ENCODE assay signal across 1 cellular context in genomic region chr12:132710422-132711168, GRCh38.
A peak's percentile ranks its signal among the peaks of the same experiment; 100 is the strongest.
TF ChIP-seq lines count a peak whose summit lies in the region.

PGAM5 (plus strand) TSS chr12:132710842; CDS start chr12:132710877, 35 bp downstream.

TF ChIP-seq in HepG2, 621 proteins besides CTCF, POLR2A, EP300 and RAD21 (continued from another document and continues in another):
- TF ChIP-seq, protein P1, sequence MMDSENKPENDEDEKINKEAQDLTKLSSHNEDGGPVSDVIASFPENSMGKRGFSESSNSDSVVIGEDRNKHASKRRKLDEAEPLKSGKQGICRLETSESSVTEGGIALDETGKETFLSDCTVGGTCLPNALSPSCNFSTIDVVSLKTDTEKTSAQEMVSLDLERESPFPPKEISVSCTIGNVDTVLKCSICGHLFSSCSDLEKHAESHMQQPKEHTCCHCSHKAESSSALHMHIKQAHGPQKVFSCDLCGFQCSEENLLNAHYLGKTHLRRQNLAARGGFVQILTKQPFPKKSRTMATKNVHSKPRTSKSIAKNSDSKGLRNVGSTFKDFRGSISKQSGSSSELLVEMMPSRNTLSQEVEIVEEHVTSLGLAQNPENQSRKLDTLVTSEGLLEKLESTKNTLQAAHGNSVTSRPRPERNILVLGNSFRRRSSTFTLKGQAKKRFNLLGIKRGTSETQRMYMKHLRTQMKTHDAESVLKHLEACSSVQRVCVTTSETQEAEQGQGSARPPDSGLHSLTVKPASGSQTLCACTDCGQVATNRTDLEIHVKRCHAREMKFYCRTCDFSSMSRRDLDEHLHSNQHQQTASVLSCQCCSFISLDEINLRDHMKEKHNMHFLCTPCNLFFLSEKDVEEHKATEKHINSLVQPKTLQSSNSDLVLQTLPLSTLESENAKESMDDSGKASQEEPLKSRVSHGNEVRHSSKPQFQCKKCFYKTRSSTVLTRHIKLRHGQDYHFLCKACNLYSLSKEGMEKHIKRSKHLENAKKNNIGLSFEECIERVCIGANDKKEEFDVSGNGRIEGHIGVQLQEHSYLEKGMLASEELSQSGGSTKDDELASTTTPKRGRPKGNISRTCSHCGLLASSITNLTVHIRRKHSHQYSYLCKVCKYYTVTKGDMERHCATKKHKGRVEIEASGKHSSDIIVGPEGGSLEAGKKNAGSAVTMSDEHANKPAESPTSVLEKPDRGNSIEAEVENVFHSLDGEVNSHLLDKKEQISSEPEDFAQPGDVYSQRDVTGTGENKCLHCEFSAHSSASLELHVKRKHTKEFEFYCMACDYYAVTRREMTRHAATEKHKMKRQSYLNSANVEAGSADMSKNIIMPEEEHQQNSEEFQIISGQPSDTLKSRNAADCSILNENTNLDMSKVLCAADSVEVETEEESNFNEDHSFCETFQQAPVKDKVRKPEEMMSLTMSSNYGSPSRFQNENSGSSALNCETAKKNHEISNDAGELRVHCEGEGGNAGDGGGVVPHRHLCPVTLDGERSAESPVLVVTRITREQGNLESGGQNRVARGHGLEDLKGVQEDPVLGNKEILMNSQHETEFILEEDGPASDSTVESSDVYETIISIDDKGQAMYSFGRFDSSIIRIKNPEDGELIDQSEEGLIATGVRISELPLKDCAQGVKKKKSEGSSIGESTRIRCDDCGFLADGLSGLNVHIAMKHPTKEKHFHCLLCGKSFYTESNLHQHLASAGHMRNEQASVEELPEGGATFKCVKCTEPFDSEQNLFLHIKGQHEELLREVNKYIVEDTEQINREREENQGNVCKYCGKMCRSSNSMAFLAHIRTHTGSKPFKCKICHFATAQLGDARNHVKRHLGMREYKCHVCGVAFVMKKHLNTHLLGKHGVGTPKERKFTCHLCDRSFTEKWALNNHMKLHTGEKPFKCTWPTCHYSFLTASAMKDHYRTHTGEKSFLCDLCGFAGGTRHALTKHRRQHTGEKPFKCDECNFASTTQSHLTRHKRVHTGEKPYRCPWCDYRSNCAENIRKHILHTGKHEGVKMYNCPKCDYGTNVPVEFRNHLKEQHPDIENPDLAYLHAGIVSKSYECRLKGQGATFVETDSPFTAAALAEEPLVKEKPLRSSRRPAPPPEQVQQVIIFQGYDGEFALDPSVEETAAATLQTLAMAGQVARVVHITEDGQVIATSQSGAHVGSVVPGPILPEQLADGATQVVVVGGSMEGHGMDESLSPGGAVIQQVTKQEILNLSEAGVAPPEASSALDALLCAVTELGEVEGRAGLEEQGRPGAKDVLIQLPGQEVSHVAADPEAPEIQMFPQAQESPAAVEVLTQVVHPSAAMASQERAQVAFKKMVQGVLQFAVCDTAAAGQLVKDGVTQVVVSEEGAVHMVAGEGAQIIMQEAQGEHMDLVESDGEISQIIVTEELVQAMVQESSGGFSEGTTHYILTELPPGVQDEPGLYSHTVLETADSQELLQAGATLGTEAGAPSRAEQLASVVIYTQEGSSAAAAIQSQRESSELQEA (CRISPR knock-in tag; IDR thresholded peaks at IDR 0.05; ENCODE audit: not compliant biosample characterization) = no peak
- TF ChIP-seq BHLHE40 (IDR thresholded peaks at IDR 0.05; ENCODE audit: low read length) = 0 out of 2 replicates have a peak, but pooled peaks have one; percentile 23
- TF ChIP-seq HNF4G (IDR thresholded peaks at IDR 0.05; ENCODE audit: borderline replicate concordance, low read depth, low read length) = no peak
- peak; percentile 63; the same call in 1 of the 2 replicates for TF ChIP-seq HNF4G (CRISPR knock-in tag; IDR thresholded peaks at IDR 0.05; ENCODE audit: borderline replicate concordance, low read depth)
- peak; percentile 85 for TF ChIP-seq POLR2G (IDR thresholded peaks at IDR 0.05; ENCODE audit: low read depth, low read length)
- TF ChIP-seq HDAC1 (CRISPR knock-in tag; IDR thresholded peaks at IDR 0.05) = peak; percentile 95
- peak; percentile 74 for TF ChIP-seq ZNF781 (CRISPR knock-in tag; IDR thresholded peaks at IDR 0.05; ENCODE audit: borderline replicate concordance, not compliant biosample characterization)
- TF ChIP-seq, protein P2, sequence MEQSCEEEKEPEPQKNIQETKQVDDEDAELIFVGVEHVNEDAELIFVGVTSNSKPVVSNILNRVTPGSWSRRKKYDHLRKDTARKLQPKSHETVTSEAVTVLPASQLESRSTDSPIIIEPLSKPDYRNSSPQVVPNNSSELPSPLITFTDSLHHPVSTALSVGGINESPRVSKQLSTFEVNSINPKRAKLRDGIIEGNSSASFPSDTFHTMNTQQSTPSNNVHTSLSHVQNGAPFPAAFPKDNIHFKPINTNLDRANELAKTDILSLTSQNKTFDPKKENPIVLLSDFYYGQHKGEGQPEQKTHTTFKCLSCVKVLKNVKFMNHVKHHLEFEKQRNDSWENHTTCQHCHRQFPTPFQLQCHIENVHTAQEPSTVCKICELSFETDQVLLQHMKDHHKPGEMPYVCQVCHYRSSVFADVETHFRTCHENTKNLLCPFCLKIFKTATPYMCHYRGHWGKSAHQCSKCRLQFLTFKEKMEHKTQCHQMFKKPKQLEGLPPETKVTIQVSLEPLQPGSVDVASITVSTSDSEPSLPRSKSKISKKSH (CRISPR knock-in tag; IDR thresholded peaks at IDR 0.05; ENCODE audit: borderline replicate concordance) = peak; percentile 83
- TF ChIP-seq, protein P3, sequence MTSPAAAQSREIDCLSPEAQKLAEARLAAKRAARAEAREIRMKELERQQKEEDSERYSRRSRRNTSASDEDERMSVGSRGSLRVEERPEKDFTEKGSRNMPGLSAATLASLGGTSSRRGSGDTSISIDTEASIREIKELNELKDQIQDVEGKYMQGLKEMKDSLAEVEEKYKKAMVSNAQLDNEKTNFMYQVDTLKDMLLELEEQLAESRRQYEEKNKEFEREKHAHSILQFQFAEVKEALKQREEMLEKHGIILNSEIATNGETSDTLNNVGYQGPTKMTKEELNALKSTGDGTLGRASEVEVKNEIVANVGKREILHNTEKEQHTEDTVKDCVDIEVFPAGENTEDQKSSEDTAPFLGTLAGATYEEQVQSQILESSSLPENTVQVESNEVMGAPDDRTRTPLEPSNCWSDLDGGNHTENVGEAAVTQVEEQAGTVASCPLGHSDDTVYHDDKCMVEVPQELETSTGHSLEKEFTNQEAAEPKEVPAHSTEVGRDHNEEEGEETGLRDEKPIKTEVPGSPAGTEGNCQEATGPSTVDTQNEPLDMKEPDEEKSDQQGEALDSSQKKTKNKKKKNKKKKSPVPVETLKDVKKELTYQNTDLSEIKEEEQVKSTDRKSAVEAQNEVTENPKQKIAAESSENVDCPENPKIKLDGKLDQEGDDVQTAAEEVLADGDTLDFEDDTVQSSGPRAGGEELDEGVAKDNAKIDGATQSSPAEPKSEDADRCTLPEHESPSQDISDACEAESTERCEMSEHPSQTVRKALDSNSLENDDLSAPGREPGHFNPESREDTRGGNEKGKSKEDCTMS (CRISPR knock-in tag; conservative IDR thresholded peaks at IDR 0.05) = no peak
- TF ChIP-seq REXO4 (CRISPR knock-in tag; IDR thresholded peaks at IDR 0.05; ENCODE audit: borderline replicate concordance) = peak; percentile 61; the same call in 1 of the 2 replicates
- peak; percentile 84; the same call in 1 of the 2 replicates for TF ChIP-seq KMT2A (CRISPR knock-in tag; IDR thresholded peaks at IDR 0.05)
- TF ChIP-seq, protein P4, sequence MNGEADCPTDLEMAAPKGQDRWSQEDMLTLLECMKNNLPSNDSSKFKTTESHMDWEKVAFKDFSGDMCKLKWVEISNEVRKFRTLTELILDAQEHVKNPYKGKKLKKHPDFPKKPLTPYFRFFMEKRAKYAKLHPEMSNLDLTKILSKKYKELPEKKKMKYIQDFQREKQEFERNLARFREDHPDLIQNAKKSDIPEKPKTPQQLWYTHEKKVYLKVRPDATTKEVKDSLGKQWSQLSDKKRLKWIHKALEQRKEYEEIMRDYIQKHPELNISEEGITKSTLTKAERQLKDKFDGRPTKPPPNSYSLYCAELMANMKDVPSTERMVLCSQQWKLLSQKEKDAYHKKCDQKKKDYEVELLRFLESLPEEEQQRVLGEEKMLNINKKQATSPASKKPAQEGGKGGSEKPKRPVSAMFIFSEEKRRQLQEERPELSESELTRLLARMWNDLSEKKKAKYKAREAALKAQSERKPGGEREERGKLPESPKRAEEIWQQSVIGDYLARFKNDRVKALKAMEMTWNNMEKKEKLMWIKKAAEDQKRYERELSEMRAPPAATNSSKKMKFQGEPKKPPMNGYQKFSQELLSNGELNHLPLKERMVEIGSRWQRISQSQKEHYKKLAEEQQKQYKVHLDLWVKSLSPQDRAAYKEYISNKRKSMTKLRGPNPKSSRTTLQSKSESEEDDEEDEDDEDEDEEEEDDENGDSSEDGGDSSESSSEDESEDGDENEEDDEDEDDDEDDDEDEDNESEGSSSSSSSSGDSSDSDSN (CRISPR knock-in tag; IDR thresholded peaks at IDR 0.05) = 0 out of 2 replicates have a peak, but pooled peaks have one; percentile 7
- TF ChIP-seq ZGPAT (CRISPR knock-in tag; IDR thresholded peaks at IDR 0.05) = peak; percentile 85; the same call in 1 of the 2 replicates
- no peak; the same call in 1 of the 2 replicates for TF ChIP-seq FLYWCH1 (CRISPR knock-in tag; IDR thresholded peaks at IDR 0.05)
- peak; percentile 81 for TF ChIP-seq IKZF5 (CRISPR knock-in tag; IDR thresholded peaks at IDR 0.05)
- no peak for TF ChIP-seq ZNF652 (CRISPR knock-in tag; IDR thresholded peaks at IDR 0.05; ENCODE audit: borderline replicate concordance, low read depth)
- peak; percentile 71 for TF ChIP-seq ZNF431 (CRISPR knock-in tag; IDR thresholded peaks at IDR 0.05; ENCODE audit: borderline replicate concordance, low read depth)
- peak; percentile 63 for TF ChIP-seq ELF3 (CRISPR knock-in tag; IDR thresholded peaks at IDR 0.05)
- TF ChIP-seq ZMYM4 (CRISPR knock-in tag; IDR thresholded peaks at IDR 0.05) = 0 out of 2 replicates have a peak, but pooled peaks have one; percentile 74
- TF ChIP-seq FOXP4 (CRISPR knock-in tag; IDR thresholded peaks at IDR 0.05) = 0 out of 2 replicates have a peak, but pooled peaks have one; percentile 14
- TF ChIP-seq XRCC5 (optimal IDR thresholded peaks at IDR 0.05; ENCODE audit: low read length) = peak; percentile 67
- TF ChIP-seq ZNF143 (CRISPR knock-in tag; IDR thresholded peaks at IDR 0.05) = peak; percentile 55
- peak; percentile 69; the same call in 1 of the 2 replicates for TF ChIP-seq REL (CRISPR knock-in tag; conservative IDR thresholded peaks at IDR 0.05)
- TF ChIP-seq GLI4 (CRISPR knock-in tag; IDR thresholded peaks at IDR 0.05; ENCODE audit: borderline replicate concordance) = no peak; the same call in 1 of the 2 replicates
- TF ChIP-seq ATF7 (IDR thresholded peaks at IDR 0.05) = no peak
- TF ChIP-seq ATF7 (CRISPR knock-in tag; IDR thresholded peaks at IDR 0.05) = no peak
- TF ChIP-seq, protein P5, sequence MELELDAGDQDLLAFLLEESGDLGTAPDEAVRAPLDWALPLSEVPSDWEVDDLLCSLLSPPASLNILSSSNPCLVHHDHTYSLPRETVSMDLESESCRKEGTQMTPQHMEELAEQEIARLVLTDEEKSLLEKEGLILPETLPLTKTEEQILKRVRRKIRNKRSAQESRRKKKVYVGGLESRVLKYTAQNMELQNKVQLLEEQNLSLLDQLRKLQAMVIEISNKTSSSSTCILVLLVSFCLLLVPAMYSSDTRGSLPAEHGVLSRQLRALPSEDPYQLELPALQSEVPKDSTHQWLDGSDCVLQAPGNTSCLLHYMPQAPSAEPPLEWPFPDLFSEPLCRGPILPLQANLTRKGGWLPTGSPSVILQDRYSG (CRISPR knock-in tag; IDR thresholded peaks at IDR 0.05) = peak; percentile 49; the same call in 1 of the 2 replicates
- peak; percentile 74 for TF ChIP-seq ZNF335 (CRISPR knock-in tag; IDR thresholded peaks at IDR 0.05)
- peak; percentile 71 for TF ChIP-seq NR2C2 (CRISPR knock-in tag; IDR thresholded peaks at IDR 0.05; ENCODE audit: borderline replicate concordance)
- peak; percentile 80; the same call in 1 of the 2 replicates for TF ChIP-seq KDM1A (CRISPR knock-in tag; IDR thresholded peaks at IDR 0.05)
- TF ChIP-seq ZBTB3 (CRISPR knock-in tag; IDR thresholded peaks at IDR 0.05; ENCODE audit: borderline replicate concordance, low read depth) = no peak; the same call in 1 of the 2 replicates
- TF ChIP-seq RFXANK (CRISPR knock-in tag; IDR thresholded peaks at IDR 0.05) = peak; percentile 73; the same call in 1 of the 2 replicates
- no peak for TF ChIP-seq ZNF333 (CRISPR knock-in tag; IDR thresholded peaks at IDR 0.05; ENCODE audit: borderline replicate concordance)
- TF ChIP-seq KDM5A (IDR thresholded peaks at IDR 0.05; ENCODE audit: borderline replicate concordance, low read length) = peak; percentile 63; the same call in 1 of the 2 replicates
- no peak for TF ChIP-seq ZKSCAN1 (IDR thresholded peaks at IDR 0.05; ENCODE audit: low read length)
- TF ChIP-seq NAIF1 (CRISPR knock-in tag; IDR thresholded peaks at IDR 0.05; ENCODE audit: borderline replicate concordance) = peak; percentile 71; the same call in 1 of the 2 replicates
